16 cellular contexts compared by ENCODE assay signal in genomic region chrX:1506916-1507315, GRCh38. TPM values are rescaled to one million over a fixed set of nuclear protein-coding genes. Genes with fewer than 3 reads are reported as not detected.
A peak's percentile ranks its signal among the peaks of the same experiment; 100 is the strongest.
DNase-seq lines count a peak whose midpoint lies in the region; TF ChIP-seq lines count a peak whose summit lies in the region.
"Had no signal": no experiment of that assay in that cellular context is flagged by ENCODE, and none has a peak within 500 bp of the region (broad histone marks: within the 10 kb centered on the region; RNA-seq: fewer than 3 reads in every experiment).

No MANE protein-coding gene starts in this region.

- no peaks in the 10 kb centered on the region for H3K27me3 ChIP-seq in BLaER1 treated with 17β-estradiol and CSF1 and Interleukin-3, amounts not matched to agents 10 nM and 100 nM
- H3K27me3 ChIP-seq in OCI-LY3 (ENCODE audit: low read depth, low read length) (peaks cover 2% of the 10 kb centered on the region; the same call in 1 of the 2 replicates), osteoblast (ENCODE audit: insufficient read depth, low read length) (no peaks in the 10 kb centered on the region), mesenchymal stem cell (ENCODE audit: control insufficient read depth in 1 of 2, insufficient read depth in 1 of 2, low read length in 2 of 2) (no peaks in the 10 kb centered on the region), hepatocyte (no peaks in the 10 kb centered on the region)

- H3K27ac ChIP-seq in BLaER1 treated with 17β-estradiol and CSF1 and Interleukin-3, amounts not matched to agents 10 nM and 100 nM = peak overlapping the region in 10 of 11 experiments; percentile 59 to 87 (median 71); a peak in 17 of 22 replicates
- peak overlapping the region; percentile 66 for H3K27ac ChIP-seq in OCI-LY3 (ENCODE audit: low read length)
- no peak overlapping the region for H3K27ac ChIP-seq in osteoblast (ENCODE audit: low read depth, low read length)
- H3K27ac ChIP-seq in mesenchymal stem cell (ENCODE audit: low read length, poor library complexity, severe bottlenecking) = no peak overlapping the region
- H3K27ac ChIP-seq in hepatocyte = no peak overlapping the region
- H3K27ac ChIP-seq: HL-60 had no signal

- H4K20me1 ChIP-seq in BLaER1 treated with 17β-estradiol and CSF1 and Interleukin-3, amounts not matched to agents 10 nM and 100 nM = peaks cover 0 to 87% (median 78%) of the 10 kb centered on the region in 11 experiments; a peak in 17 of 22 replicates
- H4K20me1 ChIP-seq in OCI-LY3 (ENCODE audit: insufficient read depth, low read length) (peaks cover 11% of the 10 kb centered on the region; the same call in 1 of the 2 replicates), osteoblast (ENCODE audit: insufficient read depth, low read length) (no peaks in the 10 kb centered on the region), hepatocyte (ENCODE audit: insufficient read depth, poor library complexity, severe bottlenecking) (no peaks in the 10 kb centered on the region)

- H2AFZ ChIP-seq in OCI-LY3 (ENCODE audit: low read depth, low read length) (no peak overlapping the region), osteoblast (ENCODE audit: low read length) (no peak overlapping the region), mesenchymal stem cell (ENCODE audit: low read depth, low read length) (no peak overlapping the region), hepatocyte (no peak overlapping the region)

- no peak overlapping the region for H3K23ac ChIP-seq in mesenchymal stem cell (ENCODE audit: low read length in 2 of 2)

- no peak overlapping the region for H3K4me3 ChIP-seq in BLaER1 treated with 17β-estradiol and CSF1 and Interleukin-3, amounts not matched to agents 10 nM and 100 nM
- H3K4me3 ChIP-seq in OCI-LY3 (ENCODE audit: low read length) = peak overlapping the region; percentile 54; the same call in 1 of the 2 replicates
- no peak overlapping the region for H3K4me3 ChIP-seq in osteoblast (ENCODE audit: insufficient read depth, low read length)
- no peak overlapping the region for H3K4me3 ChIP-seq in mesenchymal stem cell (ENCODE audit: insufficient read depth in 1 of 2, low read depth in 1 of 2, low read length in 2 of 2)
- H3K4me3 ChIP-seq in hepatocyte = no peak overlapping the region
- H3K4me3 ChIP-seq: K562 had no signal

- POLR2A ChIA-PET in activated CD4-positive, alpha-beta T cell treated with anti-CD3 and anti-CD28 coated beads, Interleukin-2, amount 10 ng/mL, durations not matched to agents 7 days and 5 days (lab: Charles Lee) = no interaction called here

- peak overlapping the region in 3 of 11 experiments; percentile 53 to 58 (median 56); a peak in 2 of 22 replicates for H3K9ac ChIP-seq in BLaER1 treated with 17β-estradiol and CSF1 and Interleukin-3, amounts not matched to agents 10 nM and 100 nM
- peak overlapping the region; percentile 67; the same call in 1 of the 2 replicates for H3K9ac ChIP-seq in OCI-LY3 (ENCODE audit: low read length)
- no peak overlapping the region for H3K9ac ChIP-seq in mesenchymal stem cell (ENCODE audit: low read length)

- TF ChIP-seq CTCF in OCI-LY3 (IDR thresholded peaks at IDR 0.05; ENCODE audit: low read depth, low read length) (no peak), osteoblast (IDR thresholded peaks at IDR 0.05; ENCODE audit: extremely low read depth, low read depth, low read length) (no peak), hepatocyte (IDR thresholded peaks at IDR 0.05; ENCODE audit: poor library complexity) (no peak)

- H3K9me2 ChIP-seq in hepatocyte (replicated peaks; ENCODE audit: insufficient read depth) = no peaks in the 10 kb centered on the region

- no peak overlapping the region for H2BK15ac ChIP-seq in mesenchymal stem cell (ENCODE audit: low read depth, poor library complexity, severe bottlenecking)

- H3K9me3 Mint-ChIP-seq in activated CD4-positive, alpha-beta T cell treated with anti-CD3 and anti-CD28 coated beads, Interleukin-2, amount 10 ng/mL, durations not matched to agents 7 days and 5 days = no peaks in the 10 kb centered on the region

- DNase-seq in activated CD4-positive, alpha-beta T cell treated with anti-CD3 and anti-CD28 coated beads, Interleukin-2, amount 10 ng/mL, durations not matched to agents 7 days and 5 days = no peak
- no peak for DNase-seq in activated CD4-positive, alpha-beta T cell treated with anti-CD3 and anti-CD28 coated beads for 4 hours
- DNase-seq in osteoblast (ENCODE audit: insufficient read length, low spot score, missing footprints) (peak; percentile 22), mesenchymal stem cell (no peak), hepatocyte (ENCODE audit: low spot score) (no peak), hypothalamus (lab: John Stamatoyannopoulos, UW) (no peak)
- DNase-seq: GOT3, NCI-H146, NCI-H2107, NCI-H226, NCI-H526 had no signal

- peak overlapping the region; percentile 71 for H3K27ac Mint-ChIP-seq in activated CD4-positive, alpha-beta T cell treated with anti-CD3 and anti-CD28 coated beads, Interleukin-2, amount 10 ng/mL, durations not matched to agents 7 days and 5 days

- no peaks in the 10 kb centered on the region for H3K79me1 ChIP-seq in mesenchymal stem cell (replicated peaks; ENCODE audit: low read length, poor library complexity, severe bottlenecking)

- no peak overlapping the region for H4K91ac ChIP-seq in mesenchymal stem cell (ENCODE audit: low read length)

- peaks cover 44% of the 10 kb centered on the region for H3K4me1 Mint-ChIP-seq in activated CD4-positive, alpha-beta T cell treated with anti-CD3 and anti-CD28 coated beads, Interleukin-2, amount 10 ng/mL, durations not matched to agents 7 days and 5 days

- no peak overlapping the region for H3K18ac ChIP-seq in mesenchymal stem cell (ENCODE audit: low read depth in 1 of 2, low read length in 2 of 2)

- H3K4me1 ChIP-seq in BLaER1 treated with 17β-estradiol and CSF1 and Interleukin-3, amounts not matched to agents 10 nM and 100 nM = peaks cover 64 to 87% (median 76%) of the 10 kb centered on the region in 10 experiments
- H3K4me1 ChIP-seq in OCI-LY3 (ENCODE audit: low read length) = peaks cover 57% of the 10 kb centered on the region
- no peaks in the 10 kb centered on the region for H3K4me1 ChIP-seq in osteoblast (ENCODE audit: insufficient read depth, low read length)
- H3K4me1 ChIP-seq in mesenchymal stem cell (ENCODE audit: control insufficient read depth, insufficient read depth, low read depth, low read length) = no peaks in the 10 kb centered on the region
- H3K4me1 ChIP-seq in hepatocyte (ENCODE audit: insufficient read depth) = no peaks in the 10 kb centered on the region

- H3K4me3 Mint-ChIP-seq in activated CD4-positive, alpha-beta T cell treated with anti-CD3 and anti-CD28 coated beads, Interleukin-2, amount 10 ng/mL, durations not matched to agents 7 days and 5 days = no peak overlapping the region

- no peak overlapping the region for H2BK12ac ChIP-seq in mesenchymal stem cell (ENCODE audit: low read length in 2 of 2)

- peaks cover 45% of the 10 kb centered on the region for H3K36me3 Mint-ChIP-seq in activated CD4-positive, alpha-beta T cell treated with anti-CD3 and anti-CD28 coated beads, Interleukin-2, amount 10 ng/mL, durations not matched to agents 7 days and 5 days (ENCODE audit: low read depth)

- WGBS in mesenchymal stem cell = 81% methylated on average over 15 of the region's 15 CpGs
- WGBS in hepatocyte (ENCODE audit: low lambda C conversion rate, missing lambda C conversion rate) = 83% methylated on average over 14 of the region's 15 CpGs

- no peak overlapping the region for H4K8ac ChIP-seq in mesenchymal stem cell (ENCODE audit: low read length)

- H3K4ac ChIP-seq in mesenchymal stem cell (ENCODE audit: low read depth in 1 of 2, low read length in 2 of 2) = no peak overlapping the region

- H2BK120ac ChIP-seq in mesenchymal stem cell (ENCODE audit: low read depth, low read length) = no peak overlapping the region

- no peaks in the 10 kb centered on the region for H3K27me3 Mint-ChIP-seq in activated CD4-positive, alpha-beta T cell treated with anti-CD3 and anti-CD28 coated beads, Interleukin-2, amount 10 ng/mL, durations not matched to agents 7 days and 5 days
- H3K27me3 Mint-ChIP-seq: CD8-positive, alpha-beta memory T cell had no signal

- no peak overlapping the region for H3K14ac ChIP-seq in mesenchymal stem cell (ENCODE audit: low read length in 2 of 2)

- no peak overlapping the region for H2AK5ac ChIP-seq in mesenchymal stem cell (ENCODE audit: low read length, severe bottlenecking)

- H3K36me3 ChIP-seq in BLaER1 treated with 17β-estradiol and CSF1 and Interleukin-3, amounts not matched to agents 10 nM and 100 nM = peaks cover 5 to 75% (median 45%) of the 10 kb centered on the region in 11 experiments
- H3K36me3 ChIP-seq in OCI-LY3 (replicated peaks; ENCODE audit: low read depth, low read length) (peaks cover 48% of the 10 kb centered on the region), osteoblast (ENCODE audit: insufficient read depth, low read length) (no peaks in the 10 kb centered on the region), mesenchymal stem cell (ENCODE audit: control insufficient read depth in 1 of 2, insufficient read depth in 2 of 2, low read depth in 1 of 2, low read length in 2 of 2) (no peaks in the 10 kb centered on the region), hepatocyte (replicated peaks; ENCODE audit: insufficient read depth, low read depth) (no peaks in the 10 kb centered on the region)

- peak overlapping the region; percentile 68 to 96 (median 84) for H3K4me2 ChIP-seq in BLaER1 treated with 17β-estradiol and CSF1 and Interleukin-3, amounts not matched to agents 10 nM and 100 nM
- H3K4me2 ChIP-seq in OCI-LY3 (ENCODE audit: low read length) = peak overlapping the region; percentile 80
- no peak overlapping the region for H3K4me2 ChIP-seq in osteoblast (ENCODE audit: insufficient read depth, low read length)
- H3K4me2 ChIP-seq in mesenchymal stem cell (ENCODE audit: low read length, poor library complexity, severe bottlenecking) = no peak overlapping the region
- no peak overlapping the region for H3K4me2 ChIP-seq in hepatocyte

- H2BK5ac ChIP-seq in mesenchymal stem cell (ENCODE audit: low read depth, low read length, poor library complexity, severe bottlenecking) = no peak overlapping the region

- CTCF ChIA-PET in activated CD4-positive, alpha-beta T cell treated with anti-CD3 and anti-CD28 coated beads, Interleukin-2, amount 10 ng/mL, durations not matched to agents 7 days and 5 days (lab: Charles Lee) = no interaction called here

- peaks cover 0 to 11% (median 7%) of the 10 kb centered on the region in 11 experiments; a peak in 16 of 22 replicates for H3K9me3 ChIP-seq in BLaER1 treated with 17β-estradiol and CSF1 and Interleukin-3, amounts not matched to agents 10 nM and 100 nM (replicated peaks in 1 of 11)
- peaks cover 6% of the 10 kb centered on the region; the same call in 1 of the 2 replicates for H3K9me3 ChIP-seq in OCI-LY3 (ENCODE audit: insufficient read depth, low read length)
- H3K9me3 ChIP-seq in osteoblast (ENCODE audit: low read depth, low read length) = peaks cover 2% of the 10 kb centered on the region
- peaks cover 5% of the 10 kb centered on the region for H3K9me3 ChIP-seq in mesenchymal stem cell (ENCODE audit: control insufficient read depth, low read length)
- H3K9me3 ChIP-seq in hepatocyte (ENCODE audit: low read depth) = no peaks in the 10 kb centered on the region

- H3K79me2 ChIP-seq in OCI-LY3 (ENCODE audit: low read length) = no peaks in the 10 kb centered on the region
- no peaks in the 10 kb centered on the region for H3K79me2 ChIP-seq in osteoblast (ENCODE audit: insufficient read depth, low read length)
- no peaks in the 10 kb centered on the region for H3K79me2 ChIP-seq in hepatocyte

RNA-seq across cellular contexts. Expression of gene P2RY8, which starts 30.1 kb away (rescaled TPM):
- 100 to 1,000 TPM in 1 of 2 experiments, 10 to 100 TPM in 1; 99.1 to 107 TPM for total RNA-seq in activated CD4-positive, alpha-beta T cell treated with anti-CD3 and anti-CD28 coated beads, Interleukin-2, amount 10 ng/mL, durations not matched to agents 7 days and 5 days
- under 0.01 TPM in 1 of 2 replicates, not detected in the other for total RNA-seq in osteoblast
- polyA plus RNA-seq in mesenchymal stem cell (2013, experiment 1 of 2) = not detected
- polyA plus RNA-seq in mesenchymal stem cell (2013, experiment 2 of 2) = not detected
- total RNA-seq in hepatocyte = 0.07 TPM in 1 of 2 replicates, not detected in the other
- 0.54 TPM in 1 of 2 replicates, not detected in the other for polyA plus RNA-seq in hepatocyte

RNA-seq across cellular contexts. Expression of gene ASMTL, which starts 54.2 kb away (rescaled TPM):
- total RNA-seq in activated CD4-positive, alpha-beta T cell treated with anti-CD3 and anti-CD28 coated beads, Interleukin-2, amount 10 ng/mL, durations not matched to agents 7 days and 5 days = 10 to 100 TPM; 30.7 to 33.9 TPM
- total RNA-seq in osteoblast = 22.4 and 24.6 TPM in 2 replicates
- polyA plus RNA-seq in mesenchymal stem cell (2013, experiment 1 of 2) = 21.6 TPM
- polyA plus RNA-seq in mesenchymal stem cell (2013, experiment 2 of 2) = 21.5 TPM
- total RNA-seq in hepatocyte = 10.1 and 15.1 TPM in 2 replicates
- polyA plus RNA-seq in hepatocyte = 26.7 and 31.0 TPM in 2 replicates

Comparison
In these comparisons a context has a peak if more than half of its experiments do, and no peak if none do; other contexts are left out.
1. H3K27ac ChIP-seq: peak in BLaER1 treated with 17β-estradiol and CSF1 and Interleukin-3, amounts not matched to agents 10 nM and 100 nM (10 of 11) and OCI-LY3 (single experiment); none in osteoblast (single experiment), mesenchymal stem cell (single experiment) and hepatocyte (single experiment).
2. H3K4me2 ChIP-seq: peak in BLaER1 treated with 17β-estradiol and CSF1 and Interleukin-3, amounts not matched to agents 10 nM and 100 nM (11 of 11) and OCI-LY3 (single experiment); none in osteoblast (single experiment), mesenchymal stem cell (single experiment) and hepatocyte (single experiment).
3. RNA of gene P2RY8, which starts 30.1 kb away (total RNA-seq): 99.1 to 107 TPM in activated CD4-positive, alpha-beta T cell treated with anti-CD3 and anti-CD28 coated beads, Interleukin-2, amount 10 ng/mL, durations not matched to agents 7 days and 5 days; 0.07 TPM in hepatocyte and under 0.01 TPM in osteoblast; every median in the first group is over 10 times any median in the second.